Comparison of ENCODE assay signal across 8 cellular contexts in genomic region chr4:56467284-56468096, GRCh38. TPM values are rescaled to one million over a fixed set of nuclear protein-coding genes. Genes with fewer than 3 reads are reported as not detected.
DNase-seq lines count a peak whose midpoint lies in the region; ATAC-seq and TF ChIP-seq lines count a peak whose summit lies in the region.

Gene SRP72 (plus strand): TSS chr4:56467617. CDS start chr4:56467636, 19 bp downstream.

- peak; percentile 95 for DNase-seq in AG20443 (ENCODE audit: low spot score)
- peak; percentile 89 for DNase-seq in NCI-H510A treated with DMSO at 0.1 percent for 48 hours (lab: John Stamatoyannopoulos, UW)
- DNase-seq in activated CD4-positive, alpha-beta T cell treated with anti-CD3 and anti-CD28 coated beads for 36 hours: peak; percentile 94
- DNase-seq in choroid plexus epithelial cell (ENCODE audit: low read depth): peak; percentile 91
- DNase-seq in kidney glomerular epithelial cell (lab: John Stamatoyannopoulos, UW): peak; percentile 85
- DNase-seq in stimulated activated CD4-positive, alpha-beta T cell treated with anti-CD3 and anti-CD28 coated beads, Interleukin-1b, Interleukin-23, amount 100 ng/mL, for 1 hour (ENCODE audit: low read depth in 2 of 2): peak; percentile 71 to 75

- H3K27ac Mint-ChIP-seq in activated CD4-positive, alpha-beta T cell treated with anti-CD3 and anti-CD28 coated beads for 36 hours: peak within 1 kb of the TSS; percentile 99

- H3K36me3 Mint-ChIP-seq in activated CD4-positive, alpha-beta T cell treated with anti-CD3 and anti-CD28 coated beads for 36 hours (ENCODE audit: low read depth): peaks cover 47% of the 10 kb centered on the region

- peak within 1 kb of the TSS; percentile 100 for H3K4me3 Mint-ChIP-seq in activated CD4-positive, alpha-beta T cell treated with anti-CD3 and anti-CD28 coated beads for 36 hours

- no peaks in the 10 kb centered on the region for H3K27me3 Mint-ChIP-seq in activated CD4-positive, alpha-beta T cell treated with anti-CD3 and anti-CD28 coated beads for 36 hours

- POLR2A ChIA-PET in activated CD4-positive, alpha-beta T cell treated with anti-CD3 and anti-CD28 coated beads for 36 hours (lab: Charles Lee): interaction anchor here (0.6 to 1.6 kb wide), 8 partner anchors 16 to 444 kb away, joined by 3 to 11 read pairs (median 5); partner anchors contain the start of genes AASDH, PAICS and PPAT

- no peak for TF ChIP-seq CTCF in choroid plexus epithelial cell (conservative IDR thresholded peaks at IDR 0.05; ENCODE audit: low read depth, low read length)

- CTCF ChIA-PET in activated CD4-positive, alpha-beta T cell treated with anti-CD3 and anti-CD28 coated beads for 36 hours (lab: Charles Lee): interaction anchor here (0.6 to 1.3 kb wide), 4 partner anchors 29 to 370 kb away, joined by 3 to 6 read pairs (median 3); partner anchors contain the start of genes PAICS and PPAT

- ATAC-seq in GM19043 (IDR thresholded peaks at IDR 0.05; ENCODE audit: low read depth, unreplicated experiment) (peak; percentile 90), HG03378 (IDR thresholded peaks at IDR 0.05; ENCODE audit: unreplicated experiment) (peak; percentile 87)
- ATAC-seq in activated CD4-positive, alpha-beta T cell treated with anti-CD3 and anti-CD28 coated beads for 36 hours: peak; percentile 92

- intact Hi-C loops in activated CD4-positive, alpha-beta T cell treated with anti-CD3 and anti-CD28 coated beads for 36 hours (cut with DNase I, micrococcal nuclease): loop anchor here (1.0 to 5.0 kb wide), 12 partner anchors 31 to 519 kb away; partner anchors contain the start of genes AASDH (in 2 of the 2), PAICS (in 2 of the 2), CEP135 (in 1 of the 2) and POLR2B (in 1 of the 2)

- peaks cover 50% of the 10 kb centered on the region for H3K4me1 Mint-ChIP-seq in activated CD4-positive, alpha-beta T cell treated with anti-CD3 and anti-CD28 coated beads for 36 hours

- peak within 1 kb of the TSS; percentile 85 for H3K4me3 ChIP-seq in choroid plexus epithelial cell (ENCODE audit: low read depth, low read length)

- no peaks in the 10 kb centered on the region for H3K9me3 Mint-ChIP-seq in activated CD4-positive, alpha-beta T cell treated with anti-CD3 and anti-CD28 coated beads for 36 hours (ENCODE audit: low read depth)

RNA-seq across cellular contexts. Expression of gene SRP72, which starts in this region (rescaled TPM):
- total RNA-seq in activated CD4-positive, alpha-beta T cell treated with anti-CD3 and anti-CD28 coated beads for 36 hours: 100 to 1,000 TPM; 181 to 204 TPM

Comparison
In these comparisons a context has a peak if more than half of its experiments do, and no peak if none do; other contexts are left out.
1. Peak in every context shown above with its lines: DNase-seq, ATAC-seq and H3K4me3 ChIP-seq.